In genomic region chr7:43954524-43955228, GRCh38 we compare ENCODE assay signal across 8 cellular contexts. TPM values are rescaled to one million over a fixed set of nuclear protein-coding genes. Genes with fewer than 3 reads are reported as not detected.
DNase-seq lines count a peak whose midpoint lies in the region; ATAC-seq, FAIRE-seq and TF ChIP-seq lines count a peak whose summit lies in the region.

No MANE protein-coding gene starts in this region.

- no peak overlapping the region for H3K4me2 ChIP-seq in A549
- no peak overlapping the region for H3K4me2 ChIP-seq in OCI-LY1 (ENCODE audit: low read length)

- H3K27ac ChIP-seq in A549 (no peak overlapping the region), OCI-LY1 (ENCODE audit: low read depth, low read length, poor library complexity, severe bottlenecking) (no peak overlapping the region)

- peak; percentile 39 to 64; a peak in 2 of 5 replicates for TF ChIP-seq RAD21 in A549 (conservative IDR thresholded peaks at IDR 0.05 in 1 of 2, IDR thresholded peaks at IDR 0.05 in 1 of 2)

- DNase-seq in A549 (ENCODE audit: low read depth in 1 of 2, low spot score in 1 of 2) (peak; percentile 53 to 65), G401 (ENCODE audit: low spot score) (peak; percentile 95), bronchial epithelial cell (ENCODE audit: low read depth) (peak; percentile 50), left lobe of liver (ENCODE audit: low spot score) (no peak), omental fat pad (ENCODE audit: low spot score) (no peak)

- peak; percentile 96 to 97 for ATAC-seq in A549
- ATAC-seq in HG02981 (IDR thresholded peaks at IDR 0.05; ENCODE audit: unreplicated experiment), result peak; percentile 84
- ATAC-seq in left lobe of liver, result peak; percentile 96
- ATAC-seq in omental fat pad (ENCODE audit: low FRiP score), result no peak
- no peak for ATAC-seq in HG03025 (IDR thresholded peaks at IDR 0.05; ENCODE audit: low FRiP score, unreplicated experiment)

- no peaks in the 10 kb centered on the region for H4K20me1 ChIP-seq in OCI-LY1 (ENCODE audit: insufficient read depth, low read length)

- H3K27me3 ChIP-seq in OCI-LY1 (ENCODE audit: insufficient read depth, low read length) (no peaks in the 10 kb centered on the region), bronchial epithelial cell (ENCODE audit: control insufficient read depth, insufficient read depth, low read length) (no peaks in the 10 kb centered on the region)

- in situ Hi-C loops in G401 (cut with HindIII; ENCODE audit: low sequenced_read_pairs), result no loop called here

- no peaks in the 10 kb centered on the region for H3K9me3 ChIP-seq in A549
- no peaks in the 10 kb centered on the region for H3K9me3 ChIP-seq in OCI-LY1 (ENCODE audit: low read length)

- WGBS in A549 (ENCODE audit: missing lambda C conversion rate), result 56% methylated on average over 3 of the region's 3 CpGs

- TF ChIP-seq POLR2A in A549 (IDR thresholded peaks at IDR 0.05; ENCODE audit: low read length), result no peak

- FAIRE-seq in A549 (lab: Jason Lieb, UNC) (no peak), bronchial epithelial cell (lab: Jason Lieb, UNC) (peak; percentile 7)

- H3K9ac ChIP-seq in OCI-LY1 (ENCODE audit: low read length), result no peak overlapping the region

- TF ChIP-seq CTCF in A549 (IDR thresholded peaks at IDR 0.05) (peak; percentile 39), OCI-LY1 (IDR thresholded peaks at IDR 0.05; ENCODE audit: low read length) (peak; percentile 96), bronchial epithelial cell (IDR thresholded peaks at IDR 0.05; ENCODE audit: insufficient read depth, low read length, severe bottlenecking) (peak; percentile 52), omental fat pad (IDR thresholded peaks at IDR 0.05) (no peak)

- no peaks in the 10 kb centered on the region for H3F3A ChIP-seq in OCI-LY1 (ENCODE audit: insufficient read depth, low read length)

- CTCF ChIA-PET in A549 (lab: Yijun Ruan, JAX), result interaction anchor here (1.0 to 3.2 kb wide), 4 partner anchors 10 to 115 kb away, joined by 3 to 15 read pairs (median 3); no protein-coding TSS in a partner anchor

- H3K4me1 ChIP-seq in A549 (no peaks in the 10 kb centered on the region), OCI-LY1 (ENCODE audit: insufficient read depth, low read length, severe bottlenecking) (peaks cover 10% of the 10 kb centered on the region)

- H3K9me2 ChIP-seq in OCI-LY1 (ENCODE audit: low read depth, low read length), result no peaks in the 10 kb centered on the region

- H2AFZ ChIP-seq in OCI-LY1 (ENCODE audit: low read length), result no peak overlapping the region

- POLR2A ChIA-PET in A549 (lab: Yijun Ruan, JAX), result no interaction called here

- no peak for TF ChIP-seq EP300 in A549 (IDR thresholded peaks at IDR 0.05)

- H3K4me3 ChIP-seq in A549 (no peak overlapping the region), OCI-LY1 (ENCODE audit: low read depth, low read length, poor library complexity, severe bottlenecking) (no peak overlapping the region), bronchial epithelial cell (ENCODE audit: low read depth, low read length) (no peak overlapping the region)

- no peaks in the 10 kb centered on the region for H3K79me2 ChIP-seq in OCI-LY1 (ENCODE audit: insufficient read depth, low read length)

- no peaks in the 10 kb centered on the region; the same call in 1 of the 2 replicates for H3K36me3 ChIP-seq in OCI-LY1 (ENCODE audit: insufficient read depth, low read length)
- no peaks in the 10 kb centered on the region for H3K36me3 ChIP-seq in bronchial epithelial cell (ENCODE audit: control insufficient read depth, insufficient read depth, low read length)

TF ChIP-seq in A549, 52 proteins besides CTCF, POLR2A, EP300 and RAD21:
- no peak for TF ChIP-seq CEBPB (IDR thresholded peaks at IDR 0.05)
- TF ChIP-seq ELK1 (IDR thresholded peaks at IDR 0.05; ENCODE audit: low read depth, low read length), result no peak
- no peak for TF ChIP-seq KDM5A (IDR thresholded peaks at IDR 0.05)
- no peak for TF ChIP-seq RARB (CRISPR knock-in tag; IDR thresholded peaks at IDR 0.05)
- no peak for TF ChIP-seq RCOR1 (IDR thresholded peaks at IDR 0.05; ENCODE audit: low read depth, low read length)
- no peak for TF ChIP-seq E2F6 (IDR thresholded peaks at IDR 0.05; ENCODE audit: borderline replicate concordance, low read depth)
- TF ChIP-seq TP53 (CRISPR knock-in tag; IDR thresholded peaks at IDR 0.05), result no peak
- peak; percentile 43; the same call in 2 of the 3 replicates for TF ChIP-seq SMC3 (IDR thresholded peaks at IDR 0.05)
TF ChIP-seq in A549: peak in this region for 1.

RNA-seq across cellular contexts. Expression of gene UBE2D4, which starts 28.4 kb away (rescaled TPM):
- polyA plus RNA-seq in A549 (2011; rRNA removed), result 14.0 and 17.6 TPM in 2 replicates
- polyA plus RNA-seq in A549 (2012; cell fraction: cytosol; rRNA removed), result 11.8 and 13.2 TPM in 2 replicates
- polyA plus RNA-seq in A549 (2012; cell fraction: nucleus; rRNA removed), result 6.1 and 7.5 TPM in 2 replicates
- polyA plus RNA-seq in A549 (2017; fragmentation: RNase III; extraction: RNeasy Plus Mini Kit Qiagen cat#74134 plus additional on column Dnase treatment), result 7.9 to 9.0 TPM (median 8.4 TPM) in 3 replicates
- 25.5 and 30.1 TPM in 2 replicates for polyA minus RNA-seq in A549 (2011; rRNA and poly(A)+ RNA removed)
- 7.0 and 14.7 TPM in 2 replicates for total RNA-seq in G401 (2014; rRNA removed; shearing (Covaris generic))
- total RNA-seq in bronchial epithelial cell, result 3.7 and 3.9 TPM in 2 replicates
- 17.7 TPM for total RNA-seq in left lobe of liver
- total RNA-seq in omental fat pad, result 10 to 100 TPM; 21.4 to 27.1 (median 24.2) TPM

RNA-seq across cellular contexts. Expression of gene SPDYE1, which starts 43.0 kb away (rescaled TPM):
- polyA plus RNA-seq in A549 (2011; rRNA removed) (not detected in 2 replicates), A549 (2017; fragmentation: RNase III; extraction: RNeasy Plus Mini Kit Qiagen cat#74134 plus additional on column Dnase treatment) (not detected in 3 replicates)
- polyA plus RNA-seq in A549 (2012; cell fraction: cytosol; rRNA removed), result not detected in 2 replicates
- polyA plus RNA-seq in A549 (2012; cell fraction: nucleus; rRNA removed), result not detected in 2 replicates
- not detected in 2 replicates for polyA minus RNA-seq in A549 (2011; rRNA and poly(A)+ RNA removed)
- not detected in 2 replicates for total RNA-seq in G401 (2014; rRNA removed; shearing (Covaris generic))
- total RNA-seq in bronchial epithelial cell (not detected in 2 replicates), left lobe of liver (not detected), omental fat pad (not detected)

RNA-seq across cellular contexts. Expression of gene URGCP, which starts 48.3 kb away (rescaled TPM):
- 20.2 and 26.8 TPM in 2 replicates for polyA plus RNA-seq in A549 (2011; rRNA removed)
- 13.1 and 16.3 TPM in 2 replicates for polyA plus RNA-seq in A549 (2012; cell fraction: cytosol; rRNA removed)
- 27.8 and 31.6 TPM in 2 replicates for polyA plus RNA-seq in A549 (2012; cell fraction: nucleus; rRNA removed)
- polyA plus RNA-seq in A549 (2017; fragmentation: RNase III; extraction: RNeasy Plus Mini Kit Qiagen cat#74134 plus additional on column Dnase treatment), result 18.7 to 19.8 TPM (median 19.7 TPM) in 3 replicates
- polyA minus RNA-seq in A549 (2011; rRNA and poly(A)+ RNA removed), result 22.1 and 35.4 TPM in 2 replicates
- 30.9 and 39.4 TPM in 2 replicates for total RNA-seq in G401 (2014; rRNA removed; shearing (Covaris generic))
- 31.1 and 31.3 TPM in 2 replicates for total RNA-seq in bronchial epithelial cell
- total RNA-seq in left lobe of liver, result 18.0 TPM
- total RNA-seq in omental fat pad, result 10 to 100 TPM; 25.2 to 45.3 (median 25.6) TPM

Comparison
In these comparisons a context has a peak if more than half of its experiments do, and no peak if none do; other contexts are left out.
1. ATAC-seq: peak in A549 (2 of 2), HG02981 (single experiment) and left lobe of liver (single experiment); none in omental fat pad (single experiment) and HG03025 (single experiment).
2. DNase-seq: peak in A549 (2 of 2), G401 (single experiment) and bronchial epithelial cell (single experiment); none in left lobe of liver (single experiment) and omental fat pad (single experiment).
3. CTCF ChIP-seq: peak in A549 (single experiment), OCI-LY1 (single experiment) and bronchial epithelial cell (single experiment); none in omental fat pad (0 of 3).